ENCODE assay signal across 18 cellular contexts in the genomic region with DNA sequence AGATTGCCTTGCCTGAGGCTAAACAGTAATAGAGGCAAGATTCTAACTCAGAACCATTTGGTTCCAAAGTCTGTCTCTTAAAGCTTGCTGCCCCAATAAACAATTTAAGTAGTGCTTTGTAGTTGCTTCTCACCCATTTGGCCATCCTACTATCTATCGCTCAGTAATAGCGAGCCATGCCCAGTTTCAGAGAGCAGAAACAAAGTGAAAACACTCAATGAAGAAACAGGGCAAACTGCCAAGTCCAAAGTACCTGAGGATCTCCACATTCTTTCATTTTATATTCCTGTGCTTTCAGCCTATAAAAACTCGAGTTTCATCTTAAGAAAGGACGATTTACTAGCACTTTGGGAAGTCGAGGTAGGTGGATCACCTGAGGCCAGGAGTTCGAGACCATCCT.
"Had no signal": no experiment of that assay in that cellular context is flagged by ENCODE, and none has a peak within 500 bp of the region (broad histone marks: within the 10 kb centered on the region; RNA-seq: fewer than 3 reads in every experiment).

No MANE protein-coding gene starts in this region.

- H3K36me3 ChIP-seq: left lung had no signal

- DNase-seq: activated naive CD4-positive, alpha-beta T cell; activated T-cell treated with anti-CD3 and anti-CD28 coated beads for 4 hours; dermis blood vessel endothelial cell; endodermal cell; left lung; occipital lobe; stimulated activated CD4-positive, alpha-beta T cell treated with anti-CD3 and anti-CD28 coated beads, Interleukin-4, amount 100 ng/mL, for 4 hours; stimulated activated CD8-positive, alpha-beta memory T cell treated with anti-CD3 and anti-CD28 coated beads, Interleukin-4, amount 100 ng/mL, for 48 hours; stimulated activated naive CD4-positive, alpha-beta T cell treated with Interleukin-2 at 50 U/mL for 16 hours; substantia nigra; T1000 had no signal

- H3K36me3 Mint-ChIP-seq: natural killer cell treated with Interleukin-12 subunit alpha and Interleukin-12 subunit beta and Interleukin-15 and Interleukin-18, amount 100 ng/mL, for 72 hours had no signal

- H3K27me3 ChIP-seq: ascending aorta, left lung, tibial nerve, vagina had no signal

- H3K9me3 Mint-ChIP-seq: endodermal cell; memory B cell; natural killer cell treated with Interleukin-12 subunit alpha and Interleukin-12 subunit beta and Interleukin-15 and Interleukin-18, amount 100 ng/mL, for 72 hours had no signal

- H3K4me3 ChIP-seq: ascending aorta, left lung, tibial nerve, vagina had no signal

- H3K27me3 Mint-ChIP-seq: memory B cell; natural killer cell treated with Interleukin-12 subunit alpha and Interleukin-12 subunit beta and Interleukin-15 and Interleukin-18, amount 100 ng/mL, for 72 hours had no signal

- H3K4me3 Mint-ChIP-seq: endodermal cell; memory B cell; natural killer cell treated with Interleukin-12 subunit alpha and Interleukin-12 subunit beta and Interleukin-15 and Interleukin-18, amount 100 ng/mL, for 72 hours had no signal

- H3K9me3 ChIP-seq: ascending aorta, left lung, tibial nerve, vagina had no signal

- ATAC-seq: activated CD4-positive, CD25-positive, alpha-beta regulatory T cell treated with anti-CD3 and anti-CD28 coated beads, Interleukin-2, amount 50 U/mL, for 24 hours; left lung; natural killer cell treated with Interleukin-12 subunit alpha and Interleukin-12 subunit beta and Interleukin-15 and Interleukin-18, amount 100 ng/mL, for 72 hours had no signal

- FAIRE-seq: islet of Langerhans had no signal

- H3K27ac ChIP-seq: ascending aorta, tibial nerve, vagina had no signal

- H3K27ac Mint-ChIP-seq: endodermal cell had no signal
